ENCODE assay signal across 8 cellular contexts in genomic region chr9:115015018-115015635, GRCh38.
DNase-seq lines count a peak whose midpoint lies in the region; ATAC-seq and TF ChIP-seq lines count a peak whose summit lies in the region.

No MANE protein-coding gene starts in this region.

- no peak for ATAC-seq in HG03095 (IDR thresholded peaks at IDR 0.05; ENCODE audit: unreplicated experiment)
- ATAC-seq in HG03108 (IDR thresholded peaks at IDR 0.05; ENCODE audit: unreplicated experiment) = no peak

- H3K36me3 ChIP-seq in H7 (replicated peaks; ENCODE audit: control insufficient read depth, insufficient read depth, low read length) = no peaks in the 10 kb centered on the region
- H3K36me3 ChIP-seq in SJCRH30 = peaks cover 7% of the 10 kb centered on the region

- TF ChIP-seq CTCF in AG09309 (IDR thresholded peaks at IDR 0.05; ENCODE audit: control insufficient read depth, insufficient read depth, low read depth, low read length, missing control alignments) = peak; percentile 83

- H3K4me3 ChIP-seq in AG09309 (ENCODE audit: control insufficient read depth, low read depth, low read length) = no peak overlapping the region
- no peak overlapping the region for H3K4me3 ChIP-seq in H7 (ENCODE audit: insufficient read depth, low read depth, low read length)
- no peak overlapping the region for H3K4me3 ChIP-seq in SJCRH30

- H3K9me3 ChIP-seq in SJCRH30 (replicated peaks) = no peaks in the 10 kb centered on the region

- H3K27me3 ChIP-seq in H7 (ENCODE audit: control insufficient read depth, insufficient read depth, low read length) (no peaks in the 10 kb centered on the region; the same call in 1 of the 2 replicates), SJCRH30 (no peaks in the 10 kb centered on the region)

- H3K27ac ChIP-seq in SJCRH30 = no peak overlapping the region

- H3K4me1 ChIP-seq in SJCRH30 = 0 out of 2 replicates have a peak, but pooled peaks cover 3% of the 10 kb centered on the region

- DNase-seq in AG09309 (ENCODE audit: low read depth) = no peak
- peak; percentile 61 for DNase-seq in H7
- peak; percentile 53 to 73 for DNase-seq in SJCRH30
- DNase-seq in glomerular visceral epithelial cell (ENCODE audit: extremely low spot score) = peak; percentile 53
- peak; percentile 28 for DNase-seq in stromal cell of bone marrow (ENCODE audit: low read depth)
- no peak for DNase-seq in cerebellar nuclear complex (lab: John Stamatoyannopoulos, UW)

Comparison
In these comparisons a context has a peak if more than half of its experiments do, and no peak if none do; other contexts are left out.
1. DNase-seq: peak in H7 (single experiment), SJCRH30 (2 of 2), glomerular visceral epithelial cell (single experiment) and stromal cell of bone marrow (single experiment); none in AG09309 (single experiment) and cerebellar nuclear complex (0 of 2).